1 cellular context compared by ENCODE assay signal in the genomic region with DNA sequence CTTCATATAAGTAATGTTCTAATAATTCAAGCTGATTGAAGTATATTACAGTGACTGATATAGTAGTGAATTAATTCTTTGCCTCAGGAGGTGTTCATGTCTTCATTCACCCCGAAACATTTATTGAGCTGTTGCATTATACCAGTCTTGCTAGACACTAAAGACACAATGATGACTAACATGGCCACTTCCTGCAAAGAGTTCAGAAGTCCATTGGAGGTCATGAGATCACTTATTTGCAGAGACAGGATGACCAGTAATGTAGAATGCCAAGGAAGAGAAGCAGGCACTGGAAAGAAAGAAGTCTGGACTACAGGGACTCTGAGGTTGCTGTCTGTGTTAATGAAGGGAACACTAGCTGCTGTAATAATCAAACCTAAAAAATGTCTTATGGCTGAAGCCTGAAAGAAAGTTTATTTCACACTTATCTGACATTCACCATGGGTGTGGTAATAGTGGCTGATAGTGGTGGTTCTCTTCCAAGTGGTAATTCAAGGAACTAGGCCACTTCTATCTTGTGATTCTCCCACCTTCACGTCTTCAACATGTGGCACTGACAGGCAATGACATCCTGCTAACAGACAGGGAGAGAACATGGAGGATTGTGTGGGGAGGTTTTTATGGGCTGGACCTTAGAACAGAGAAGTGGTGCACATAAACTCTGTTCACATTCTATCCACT.
TF ChIP-seq lines count a peak whose summit lies in the region.

No MANE protein-coding gene starts in this region.

TF ChIP-seq in K562, 482 proteins besides CTCF, POLR2A, EP300 and RAD21 (continued from another document):
- TF ChIP-seq JUND (IDR thresholded peaks at IDR 0.05; ENCODE audit: borderline replicate concordance, low read depth, low read length), result 0 out of 2 replicates have a peak, but pooled peaks have one; percentile 9
- no peak for TF ChIP-seq JUND (tag; IDR thresholded peaks at IDR 0.05; ENCODE audit: borderline replicate concordance, low read depth, low read length)
- no peak for TF ChIP-seq NR2C2 (CRISPR knock-in tag; IDR thresholded peaks at IDR 0.05)
- TF ChIP-seq NR2C2 (tag; IDR thresholded peaks at IDR 0.05), result peak; percentile 79; the same call in 1 of the 2 replicates
- peak; percentile 34; the same call in 1 of the 2 replicates for TF ChIP-seq FOSL1 (tag; conservative IDR thresholded peaks at IDR 0.05)
- peak; percentile 79; the same call in 1 of the 2 replicates for TF ChIP-seq ZNF175 (CRISPR knock-in tag; IDR thresholded peaks at IDR 0.05; ENCODE audit: low read depth)
- TF ChIP-seq, protein P1, sequence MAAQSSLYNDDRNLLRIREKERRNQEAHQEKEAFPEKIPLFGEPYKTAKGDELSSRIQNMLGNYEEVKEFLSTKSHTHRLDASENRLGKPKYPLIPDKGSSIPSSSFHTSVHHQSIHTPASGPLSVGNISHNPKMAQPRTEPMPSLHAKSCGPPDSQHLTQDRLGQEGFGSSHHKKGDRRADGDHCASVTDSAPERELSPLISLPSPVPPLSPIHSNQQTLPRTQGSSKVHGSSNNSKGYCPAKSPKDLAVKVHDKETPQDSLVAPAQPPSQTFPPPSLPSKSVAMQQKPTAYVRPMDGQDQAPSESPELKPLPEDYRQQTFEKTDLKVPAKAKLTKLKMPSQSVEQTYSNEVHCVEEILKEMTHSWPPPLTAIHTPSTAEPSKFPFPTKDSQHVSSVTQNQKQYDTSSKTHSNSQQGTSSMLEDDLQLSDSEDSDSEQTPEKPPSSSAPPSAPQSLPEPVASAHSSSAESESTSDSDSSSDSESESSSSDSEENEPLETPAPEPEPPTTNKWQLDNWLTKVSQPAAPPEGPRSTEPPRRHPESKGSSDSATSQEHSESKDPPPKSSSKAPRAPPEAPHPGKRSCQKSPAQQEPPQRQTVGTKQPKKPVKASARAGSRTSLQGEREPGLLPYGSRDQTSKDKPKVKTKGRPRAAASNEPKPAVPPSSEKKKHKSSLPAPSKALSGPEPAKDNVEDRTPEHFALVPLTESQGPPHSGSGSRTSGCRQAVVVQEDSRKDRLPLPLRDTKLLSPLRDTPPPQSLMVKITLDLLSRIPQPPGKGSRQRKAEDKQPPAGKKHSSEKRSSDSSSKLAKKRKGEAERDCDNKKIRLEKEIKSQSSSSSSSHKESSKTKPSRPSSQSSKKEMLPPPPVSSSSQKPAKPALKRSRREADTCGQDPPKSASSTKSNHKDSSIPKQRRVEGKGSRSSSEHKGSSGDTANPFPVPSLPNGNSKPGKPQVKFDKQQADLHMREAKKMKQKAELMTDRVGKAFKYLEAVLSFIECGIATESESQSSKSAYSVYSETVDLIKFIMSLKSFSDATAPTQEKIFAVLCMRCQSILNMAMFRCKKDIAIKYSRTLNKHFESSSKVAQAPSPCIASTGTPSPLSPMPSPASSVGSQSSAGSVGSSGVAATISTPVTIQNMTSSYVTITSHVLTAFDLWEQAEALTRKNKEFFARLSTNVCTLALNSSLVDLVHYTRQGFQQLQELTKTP (IDR thresholded peaks at IDR 0.05; ENCODE audit: low read depth in 1 of 2, partially characterized antibody in 2 of 2), result no peak
- no peak for TF ChIP-seq CAMTA2 (CRISPR knock-in tag; conservative IDR thresholded peaks at IDR 0.05)
- no peak for TF ChIP-seq ZNF384 (IDR thresholded peaks at IDR 0.05; ENCODE audit: low read depth, low read length)
- no peak for TF ChIP-seq ZNF75A (CRISPR knock-in tag; IDR thresholded peaks at IDR 0.05)
- no peak for TF ChIP-seq ZNF696 (CRISPR knock-in tag; conservative IDR thresholded peaks at IDR 0.05)
